8 cellular contexts compared by ENCODE assay signal in the genomic region with DNA sequence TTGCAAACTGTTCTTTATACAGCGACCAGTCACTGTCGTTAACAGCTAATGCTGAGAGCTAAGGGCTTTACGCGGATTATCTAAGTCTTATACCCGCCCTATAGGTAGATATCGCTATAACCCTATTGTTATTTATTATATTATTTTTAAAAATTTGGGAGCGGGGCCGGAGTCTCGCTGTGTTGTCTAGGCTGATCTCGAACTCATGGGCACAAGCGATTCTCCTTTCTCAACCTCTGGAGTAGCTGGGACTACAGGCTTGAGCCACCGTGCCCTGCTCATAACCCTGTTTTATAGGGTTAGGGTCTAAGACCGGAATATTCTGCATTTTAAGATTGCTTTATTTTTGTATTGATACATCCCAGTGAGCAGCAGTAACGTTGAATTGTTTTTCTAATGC. TPM values are rescaled to one million over a fixed set of nuclear protein-coding genes. Genes with fewer than 3 reads are reported as not detected.
DNase-seq lines count a peak whose midpoint lies in the region; ATAC-seq and TF ChIP-seq lines count a peak whose summit lies in the region.

No MANE protein-coding gene starts in this region.

- H3K27me3 ChIP-seq in lung (ENCODE audit: control insufficient read depth, insufficient read depth) = no peaks in the 10 kb centered on the region

- peaks cover 0 to 8% of the 10 kb centered on the region in 2 donors for H3K36me3 ChIP-seq in lung (ENCODE audit: control insufficient read depth in 2 of 2, insufficient read depth in 2 of 2, low read length in 2 of 2)

- no peak for ATAC-seq in lung (ENCODE audit: insufficient read depth, low FRiP score)

- in situ Hi-C loops in astrocyte of the spinal cord (cut with HindIII; ENCODE audit: low sequenced_read_pairs) = no loop called here

- peaks cover 3% of the 10 kb centered on the region for H3K27me3 Mint-ChIP-seq in activated naive CD4-positive, alpha-beta T cell treated with anti-CD3 and anti-CD28 coated beads, Interleukin-2, amount 10 ng/mL, durations not matched to agents 7 days and 5 days
- no peaks in the 10 kb centered on the region for H3K27me3 Mint-ChIP-seq in type B pancreatic cell

- H3K9me3 Mint-ChIP-seq in activated naive CD4-positive, alpha-beta T cell treated with anti-CD3 and anti-CD28 coated beads, Interleukin-2, amount 10 ng/mL, durations not matched to agents 7 days and 5 days = peaks cover 4% of the 10 kb centered on the region
- peaks cover 3% of the 10 kb centered on the region for H3K9me3 Mint-ChIP-seq in type B pancreatic cell

- H3K9me3 ChIP-seq in lung (ENCODE audit: control insufficient read depth in 2 of 2, insufficient read depth in 1 of 2, low read length in 1 of 2) = peaks cover 0 to 2% of the 10 kb centered on the region in 2 donors

- WGBS in lung, 2 donors = 12 to 14% methylated on average over 14 of the region's 14 CpGs

- H3K4me1 ChIP-seq in lung (ENCODE audit: control insufficient read depth in 2 of 2, insufficient read depth in 2 of 2, low read length in 2 of 2) = peaks cover 9 to 12% of the 10 kb centered on the region in 2 donors

- TF ChIP-seq CTCF in astrocyte of the spinal cord (IDR thresholded peaks at IDR 0.05; ENCODE audit: low read depth, low read length) = no peak
- TF ChIP-seq CTCF in lung (IDR thresholded peaks at IDR 0.05; ENCODE audit: control extremely low read depth, extremely low read depth) = no peak
- no peak for TF ChIP-seq CTCF in type B pancreatic cell (conservative IDR thresholded peaks at IDR 0.05)

- DNase-seq in activated naive CD4-positive, alpha-beta T cell treated with anti-CD3 and anti-CD28 coated beads, Interleukin-2, amount 10 ng/mL, durations not matched to agents 7 days and 5 days = no peak
- no peak for DNase-seq in activated naive CD4-positive, alpha-beta T cell treated with Interleukin-2 at 50 U/mL for 16 hours
- DNase-seq in astrocyte of the spinal cord (ENCODE audit: low read depth, low spot score) = no peak
- DNase-seq in lung (ENCODE audit: low spot score) = no peak
- no peak for DNase-seq in type B pancreatic cell (ENCODE audit: extremely low spot score, unreplicated experiment)
- DNase-seq in HK-2 (ENCODE audit: unreplicated experiment) = no peak
- no peak for DNase-seq in SKM-1 treated with dmso at 0.1 percent for 144 hours (lab: John Stamatoyannopoulos, UW; ENCODE audit: unreplicated experiment)
- no peak for DNase-seq in NCI-H524 (lab: John Stamatoyannopoulos, UW)

- H3K27ac ChIP-seq in lung (ENCODE audit: low read depth in 1 of 2, low read length in 1 of 2) = peak overlapping the region; percentile 96 to 99

- H3K27ac Mint-ChIP-seq in activated naive CD4-positive, alpha-beta T cell treated with anti-CD3 and anti-CD28 coated beads, Interleukin-2, amount 10 ng/mL, durations not matched to agents 7 days and 5 days = peak overlapping the region; percentile 99
- peak overlapping the region; percentile 99 for H3K27ac Mint-ChIP-seq in type B pancreatic cell

- H3K4me3 ChIP-seq in astrocyte of the spinal cord (ENCODE audit: low read depth, low read length) = peak overlapping the region; percentile 96
- H3K4me3 ChIP-seq in lung = peak overlapping the region; percentile 83

- CTCF ChIA-PET in activated naive CD4-positive, alpha-beta T cell treated with anti-CD3 and anti-CD28 coated beads, Interleukin-2, amount 10 ng/mL, durations not matched to agents 7 days and 5 days (lab: Charles Lee) = no interaction called here

- peak overlapping the region; percentile 99 for H3K4me3 Mint-ChIP-seq in activated naive CD4-positive, alpha-beta T cell treated with anti-CD3 and anti-CD28 coated beads, Interleukin-2, amount 10 ng/mL, durations not matched to agents 7 days and 5 days
- peak overlapping the region; percentile 99 for H3K4me3 Mint-ChIP-seq in type B pancreatic cell

- H3K4me1 Mint-ChIP-seq in activated naive CD4-positive, alpha-beta T cell treated with anti-CD3 and anti-CD28 coated beads, Interleukin-2, amount 10 ng/mL, durations not matched to agents 7 days and 5 days = peaks cover 36% of the 10 kb centered on the region
- peaks cover 16% of the 10 kb centered on the region for H3K4me1 Mint-ChIP-seq in type B pancreatic cell (ENCODE audit: unreplicated experiment)

- H3K36me3 Mint-ChIP-seq in activated naive CD4-positive, alpha-beta T cell treated with anti-CD3 and anti-CD28 coated beads, Interleukin-2, amount 10 ng/mL, durations not matched to agents 7 days and 5 days = peaks cover 20% of the 10 kb centered on the region
- H3K36me3 Mint-ChIP-seq in type B pancreatic cell = peaks cover 15% of the 10 kb centered on the region

RNA-seq across cellular contexts. Expression of gene DEF8, which starts 24.7 kb away (rescaled TPM):
- total RNA-seq in lung = 10 to 100 TPM; 43.0 to 80.9 TPM
- 10 to 100 TPM; 50.3 to 67.1 TPM for polyA plus RNA-seq in lung
- total RNA-seq in type B pancreatic cell (ENCODE audit: low replicate concordance) = 61.0 and 63.5 TPM in 2 replicates

RNA-seq across cellular contexts. Expression of gene DBNDD1, which starts 46.0 kb away (rescaled TPM):
- total RNA-seq in lung = 1 to 10 TPM; 2.5 to 5.5 TPM
- 1 to 10 TPM; 3.6 to 5.8 TPM for polyA plus RNA-seq in lung
- total RNA-seq in type B pancreatic cell (ENCODE audit: low replicate concordance) = 11.6 and 21.2 TPM in 2 replicates

RNA-seq across cellular contexts. Expression of gene TUBB3, which starts 50.1 kb away (rescaled TPM):
- total RNA-seq in lung (10 to 100 TPM in 1 of 2 donors, 1 to 10 TPM in 1; 6.3 to 15.6 TPM), type B pancreatic cell (ENCODE audit: low replicate concordance) (62.0 and 91.4 TPM in 2 replicates)
- polyA plus RNA-seq in lung = 10 to 100 TPM in 1 of 2 donors, 1 to 10 TPM in 1; 1.3 to 11.5 TPM

RNA-seq across cellular contexts. Expression of gene MC1R, which starts 54.6 kb away (rescaled TPM):
- 1 to 10 TPM; 3.8 to 7.1 TPM for total RNA-seq in lung
- 1 to 10 TPM; 2.9 to 3.2 TPM for polyA plus RNA-seq in lung
- total RNA-seq in type B pancreatic cell (ENCODE audit: low replicate concordance) = 3.6 and 3.8 TPM in 2 replicates
